ENCODE assay signal across 8 cellular contexts in genomic region chr10:72319416-72320254, GRCh38. TPM values are rescaled to one million over a fixed set of nuclear protein-coding genes. Genes with fewer than 3 reads are reported as not detected.
DNase-seq lines count a peak whose midpoint lies in the region; ATAC-seq and TF ChIP-seq lines count a peak whose summit lies in the region.

No MANE protein-coding gene starts in this region.

- H3K36me3 ChIP-seq in left lung: no peaks in the 10 kb centered on the region

- H3K4me1 Mint-ChIP-seq in activated CD4-positive, alpha-beta T cell treated with anti-CD3 and anti-CD28 coated beads for 36 hours: peaks cover 84% of the 10 kb centered on the region

- no peaks in the 10 kb centered on the region for H3K9me3 ChIP-seq in left lung

- H3K9me3 Mint-ChIP-seq in activated CD4-positive, alpha-beta T cell treated with anti-CD3 and anti-CD28 coated beads for 36 hours (ENCODE audit: low read depth): no peaks in the 10 kb centered on the region

- peak overlapping the region; percentile 86 for H3K4me3 Mint-ChIP-seq in activated CD4-positive, alpha-beta T cell treated with anti-CD3 and anti-CD28 coated beads for 36 hours

- H3K4me1 ChIP-seq in left lung: peaks cover 39 to 98% of the 10 kb centered on the region in 2 donors

- no peak for TF ChIP-seq CTCF in coronary artery (IDR thresholded peaks at IDR 0.05)
- TF ChIP-seq CTCF in left lung (IDR thresholded peaks at IDR 0.05): no peak

- ATAC-seq in GM18517 (IDR thresholded peaks at IDR 0.05; ENCODE audit: unreplicated experiment): peak; percentile 47
- peak; percentile 45 for ATAC-seq in HG02973 (IDR thresholded peaks at IDR 0.05; ENCODE audit: unreplicated experiment)
- ATAC-seq in activated CD4-positive, alpha-beta T cell treated with anti-CD3 and anti-CD28 coated beads for 36 hours: peak; percentile 48
- peak; percentile 85 for ATAC-seq in left lung

- POLR2A ChIA-PET in activated CD4-positive, alpha-beta T cell treated with anti-CD3 and anti-CD28 coated beads for 36 hours (lab: Charles Lee): interaction anchor here (0.7 to 8.2 kb wide), 13 partner anchors 8 to 184 kb away, joined by 3 to 124 read pairs (median 16); no protein-coding TSS in a partner anchor

- H3K27me3 ChIP-seq in left lung: no peaks in the 10 kb centered on the region

- peak overlapping the region; percentile 66 to 95 for H3K27ac ChIP-seq in coronary artery
- H3K27ac ChIP-seq in left lung: peak overlapping the region; percentile 92 to 93

- H3K27ac Mint-ChIP-seq in activated CD4-positive, alpha-beta T cell treated with anti-CD3 and anti-CD28 coated beads for 36 hours: peak overlapping the region; percentile 100

- H3K36me3 Mint-ChIP-seq in activated CD4-positive, alpha-beta T cell treated with anti-CD3 and anti-CD28 coated beads for 36 hours (ENCODE audit: low read depth): peaks cover 9% of the 10 kb centered on the region

- CTCF ChIA-PET in activated CD4-positive, alpha-beta T cell treated with anti-CD3 and anti-CD28 coated beads for 36 hours (lab: Charles Lee): interaction anchor here (1.2 to 4.9 kb wide), 11 partner anchors 8 to 98 kb away, joined by 4 to 22 read pairs (median 7); partner anchors contain the start of gene DDIT4

- intact Hi-C loops in activated CD4-positive, alpha-beta T cell treated with anti-CD3 and anti-CD28 coated beads for 36 hours (cut with DNase I, micrococcal nuclease): loop anchor here (1.0 to 5.0 kb wide), 12 partner anchors 9 to 552 kb away; partner anchors contain the start of genes ANAPC16 (in 2 of the 2), ASCC1 (in 2 of the 2), DDIT4 (in 2 of the 2) and DNAJB12 (in 1 of the 2)
- intact Hi-C loops in left lung (cut with DNase I): no loop called here

- H3K4me3 ChIP-seq in coronary artery: peak overlapping the region; percentile 71
- H3K4me3 ChIP-seq in left lung: peak overlapping the region; percentile 30 to 34

- H3K27me3 Mint-ChIP-seq in activated CD4-positive, alpha-beta T cell treated with anti-CD3 and anti-CD28 coated beads for 36 hours: no peaks in the 10 kb centered on the region

- DNase-seq in 8988T (peak; percentile 78), NCI-H2171 treated with DMSO at 0.1 percent for 48 hours (lab: John Stamatoyannopoulos, UW) (peak; percentile 72), coronary artery (ENCODE audit: low spot score) (peak; percentile 93), left lung (peak; percentile 95 to 99)
- peak; percentile 95 for DNase-seq in activated CD4-positive, alpha-beta T cell treated with anti-CD3 and anti-CD28 coated beads for 36 hours
- peak; percentile 74 to 83 for DNase-seq in stimulated activated CD4-positive, alpha-beta T cell treated with anti-CD3 and anti-CD28 coated beads, Interleukin-2, amount 100 ng/mL, for 48 hours

RNA-seq across cellular contexts. Expression of gene DNAJB12, which starts 35.1 kb away (rescaled TPM):
- total RNA-seq in activated CD4-positive, alpha-beta T cell treated with anti-CD3 and anti-CD28 coated beads for 36 hours: 10 to 100 TPM; 19.7 to 21.9 TPM
- 10 to 100 TPM; 30.9 to 38.9 TPM for total RNA-seq in left lung

RNA-seq across cellular contexts. Expression of gene DDIT4, which starts 45.9 kb away (rescaled TPM):
- total RNA-seq in activated CD4-positive, alpha-beta T cell treated with anti-CD3 and anti-CD28 coated beads for 36 hours: 1,000 to 10,000 TPM in 1 of 2 experiments, 100 to 1,000 TPM in 1; 750 to 1,039 TPM
- total RNA-seq in left lung: 10 to 100 TPM; 40.7 to 73.8 TPM

Comparison
In these comparisons a context has a peak if more than half of its experiments do, and no peak if none do; other contexts are left out.
1. Peak in every context shown above with its lines: DNase-seq, ATAC-seq, H3K4me3 ChIP-seq and H3K27ac ChIP-seq.
2. RNA of gene DDIT4, which starts 45.9 kb away (total RNA-seq): 750 to 1,039 TPM in activated CD4-positive, alpha-beta T cell treated with anti-CD3 and anti-CD28 coated beads for 36 hours; 40.7 to 73.8 TPM in left lung; every median in the first group is over 10 times any median in the second.
3. intact Hi-C loops: an anchor here in activated CD4-positive, alpha-beta T cell treated with anti-CD3 and anti-CD28 coated beads for 36 hours (1.0 to 5.0 kb wide); none called in left lung.